ENCODE assay signal across 8 cellular contexts in genomic region chr15:75335705-75336355, GRCh38. TPM values are rescaled to one million over a fixed set of nuclear protein-coding genes. Genes with fewer than 3 reads are reported as not detected.
DNase-seq lines count a peak whose midpoint lies in the region; ATAC-seq and TF ChIP-seq lines count a peak whose summit lies in the region.

TSS of gene COMMD4 (plus strand) at chr15:75336063. CDS start at chr15:75336090, 27 bp downstream.

- H3K27me3 Mint-ChIP-seq in osteocyte (ENCODE audit: unreplicated experiment), result no peaks in the 10 kb centered on the region

- H3K4me1 Mint-ChIP-seq in osteocyte (ENCODE audit: unreplicated experiment), result peaks cover 17% of the 10 kb centered on the region

- no peaks in the 10 kb centered on the region for H3K27me3 ChIP-seq in testis

- peaks cover 4% of the 10 kb centered on the region for H3K36me3 Mint-ChIP-seq in osteocyte (ENCODE audit: unreplicated experiment)

- H3K4me3 Mint-ChIP-seq in osteocyte (ENCODE audit: unreplicated experiment), result peak within 1 kb of the TSS; percentile 96

- peak within 1 kb of the TSS; percentile 95 for H3K27ac Mint-ChIP-seq in osteocyte (ENCODE audit: unreplicated experiment)

- peak; percentile 55 to 94 (median 88) for DNase-seq in C1 segment of cervical spinal cord (lab: John Stamatoyannopoulos, UW)
- DNase-seq in NCI-H1048 (lab: John Stamatoyannopoulos, UW), result peak; percentile 67
- DNase-seq in SW 1271 (lab: John Stamatoyannopoulos, UW), result peak; percentile 84 to 95
- peak; percentile 62 for DNase-seq in activated naive CD8-positive, alpha-beta T cell treated with anti-CD3 and anti-CD28 coated beads, Interleukin-2, amount 50 U/mL, for 16 hours (ENCODE audit: low read depth, low spot score)
- peak; percentile 96 for DNase-seq in Right ventricle myocardium inferior (ENCODE audit: missing footprints)
- peak; percentile 97 for DNase-seq in osteocyte (ENCODE audit: extremely low spot score, unreplicated experiment)
- peak; percentile 98 for DNase-seq in testis

- H3K27ac ChIP-seq in testis, result peak within 1 kb of the TSS; percentile 14 to 72

- TF ChIP-seq POLR2A in testis (IDR thresholded peaks at IDR 0.05), result no peak

- peak; percentile 57 for ATAC-seq in GM21390 (IDR thresholded peaks at IDR 0.05; ENCODE audit: unreplicated experiment)
- peak; percentile 92 for ATAC-seq in Right ventricle myocardium inferior

- no peaks in the 10 kb centered on the region for H3K9me3 Mint-ChIP-seq in osteocyte (ENCODE audit: unreplicated experiment)

- 0 to 1% methylated on average over 32 to 42 of the region's 42 CpGs for WGBS in testis, 2 donors

- H3K4me1 ChIP-seq in testis, result peaks cover 8% of the 10 kb centered on the region

- no peak for TF ChIP-seq CTCF in osteocyte (IDR thresholded peaks at IDR 0.05)
- TF ChIP-seq CTCF in testis (IDR thresholded peaks at IDR 0.05), result no peak

- intact Hi-C loops in Right ventricle myocardium inferior (cut with DNase I) (no loop called here), testis (cut with DNase I; ENCODE audit: low total_unique reads) (no loop called here)

- peak within 1 kb of the TSS; percentile 66 to 70 for H3K4me3 ChIP-seq in testis

- no peaks in the 10 kb centered on the region for H3K36me3 ChIP-seq in testis (ENCODE audit: low read depth, missing control alignments)

- H3K9me3 ChIP-seq in testis, result no peaks in the 10 kb centered on the region

RNA-seq across cellular contexts. Expression of gene COMMD4, which starts in this region (rescaled TPM):
- total RNA-seq in Right ventricle myocardium inferior (42.1 TPM), osteocyte (96.6 and 99.0 TPM in 2 replicates), testis (100 to 1,000 TPM in 1 of 2 donors, 10 to 100 TPM in 1; 92.7 to 110 TPM)
- 165 TPM for polyA plus RNA-seq in testis (ENCODE audit: insufficient read depth, low read depth, low replicate concordance)

Comparison
In these comparisons a context has a peak if more than half of its experiments do, and no peak if none do; other contexts are left out.
1. Peak in every context shown above with its lines: DNase-seq, ATAC-seq, H3K4me3 ChIP-seq and H3K27ac ChIP-seq.